In genomic region chr15:41161736-41162135, GRCh38 we compare ENCODE assay signal across 28 cellular contexts. TPM values are rescaled to one million over a fixed set of nuclear protein-coding genes. Genes with fewer than 3 reads are reported as not detected.
DNase-seq lines count a peak whose midpoint lies in the region; ATAC-seq, FAIRE-seq and TF ChIP-seq lines count a peak whose summit lies in the region.
"Had no signal": no experiment of that assay in that cellular context is flagged by ENCODE, and none has a peak within 500 bp of the region (broad histone marks: within the 10 kb centered on the region; RNA-seq: fewer than 3 reads in every experiment).

No MANE protein-coding gene starts in this region.

- DNase-seq in activated CD4-positive, alpha-beta T cell treated with anti-CD3 and anti-CD28 coated beads, Interleukin-2, amount 10 ng/mL, durations not matched to agents 7 days and 5 days: no peak
- DNase-seq in activated CD4-positive, alpha-beta T cell treated with anti-CD3 and anti-CD28 coated beads, Interleukin-2, amount 50 U/mL, for 1 hour: no peak
- DNase-seq in H54 (ENCODE audit: insufficient read length, low spot score): no peak
- no peak for DNase-seq in T-helper 17 cell
- DNase-seq in osteoblast (ENCODE audit: insufficient read length, low spot score, missing footprints): peak; percentile 10
- no peak for DNase-seq in NK-92 treated with Interleukin-12 subunit alpha and Interleukin-12 subunit beta, amount 100 ng/mL, for 24 hours (lab: John Stamatoyannopoulos, UW)
- DNase-seq in C1 segment of cervical spinal cord (lab: John Stamatoyannopoulos, UW): no peak
- DNase-seq in immature natural killer cell: no peak
- DNase-seq: activated CD4-positive, alpha-beta T cell treated with anti-CD3 and anti-CD28 coated beads, Interleukin-2, amount 50 U/mL, for 4 hours; activated gamma-delta T cell treated with Interleukin-2 at 50 U/mL for 16 hours; activated T-cell treated with anti-CD3 and anti-CD28 coated beads for 4 hours; amniotic stem cell; Calu3; effector CD8-positive, alpha-beta T cell; foreskin melanocyte; left colon; naive thymus-derived CD4-positive, alpha-beta T cell; NCI-H146; NCI-H524; nucleus accumbens; Peyer's patch had no signal

- no peak for TF ChIP-seq CTCF in osteoblast (IDR thresholded peaks at IDR 0.05; ENCODE audit: extremely low read depth, low read depth, low read length)

- peak overlapping the region; percentile 1 for H3K27ac Mint-ChIP-seq in activated CD4-positive, alpha-beta T cell treated with anti-CD3 and anti-CD28 coated beads, Interleukin-2, amount 10 ng/mL, durations not matched to agents 7 days and 5 days
- H3K27ac Mint-ChIP-seq in T-helper 17 cell (peak overlapping the region; percentile 65), immature natural killer cell (no peak overlapping the region)
- H3K27ac Mint-ChIP-seq: type B pancreatic cell had no signal

- peaks cover 8% of the 10 kb centered on the region for H3K27me3 Mint-ChIP-seq in activated CD4-positive, alpha-beta T cell treated with anti-CD3 and anti-CD28 coated beads, Interleukin-2, amount 10 ng/mL, durations not matched to agents 7 days and 5 days
- H3K27me3 Mint-ChIP-seq in T-helper 17 cell (peaks cover 14% of the 10 kb centered on the region), immature natural killer cell (ENCODE audit: low read depth in 3 of 3) (peaks cover 0 to 6% (median 4%) of the 10 kb centered on the region in 3 donors)
- H3K27me3 Mint-ChIP-seq: type B pancreatic cell had no signal

- H2AFZ ChIP-seq in osteoblast (ENCODE audit: low read length): peak overlapping the region; percentile 47

- no peak for ATAC-seq in T-helper 17 cell
- ATAC-seq: HCT116; left colon; naive thymus-derived CD4-positive, alpha-beta T cell had no signal

- peaks cover 14% of the 10 kb centered on the region for H3K4me1 ChIP-seq in osteoblast (ENCODE audit: insufficient read depth, low read length)
- H3K4me1 ChIP-seq: Peyer's patch had no signal

- no peaks in the 10 kb centered on the region for H3K36me3 ChIP-seq in osteoblast (ENCODE audit: insufficient read depth, low read length)
- H3K36me3 ChIP-seq: Peyer's patch had no signal

- H3K9me3 Mint-ChIP-seq in activated CD4-positive, alpha-beta T cell treated with anti-CD3 and anti-CD28 coated beads, Interleukin-2, amount 10 ng/mL, durations not matched to agents 7 days and 5 days: no peaks in the 10 kb centered on the region
- H3K9me3 Mint-ChIP-seq in immature natural killer cell: no peaks in the 10 kb centered on the region
- H3K9me3 Mint-ChIP-seq: naive thymus-derived CD4-positive, alpha-beta T cell; type B pancreatic cell had no signal

- H3K36me3 Mint-ChIP-seq in activated CD4-positive, alpha-beta T cell treated with anti-CD3 and anti-CD28 coated beads, Interleukin-2, amount 10 ng/mL, durations not matched to agents 7 days and 5 days (ENCODE audit: low read depth): no peaks in the 10 kb centered on the region
- H3K36me3 Mint-ChIP-seq in T-helper 17 cell (ENCODE audit: low read depth) (peaks cover 2% of the 10 kb centered on the region), immature natural killer cell (no peaks in the 10 kb centered on the region)
- H3K36me3 Mint-ChIP-seq: naive thymus-derived CD4-positive, alpha-beta T cell; type B pancreatic cell had no signal

- peaks cover 12% of the 10 kb centered on the region for H3K4me1 Mint-ChIP-seq in activated CD4-positive, alpha-beta T cell treated with anti-CD3 and anti-CD28 coated beads, Interleukin-2, amount 10 ng/mL, durations not matched to agents 7 days and 5 days
- H3K4me1 Mint-ChIP-seq in T-helper 17 cell (peaks cover 8% of the 10 kb centered on the region), immature natural killer cell (no peaks in the 10 kb centered on the region)

- H3K4me2 ChIP-seq in osteoblast (ENCODE audit: insufficient read depth, low read length): peak overlapping the region; percentile 3

- peak; percentile 11 for FAIRE-seq in H54 (lab: Jason Lieb, UNC)
- FAIRE-seq: A204.1, bronchial epithelial cell, colon, GM19239 had no signal

- H3K27ac ChIP-seq in osteoblast (ENCODE audit: low read depth, low read length): peak overlapping the region; percentile 70
- H3K27ac ChIP-seq: C4-2B, Peyer's patch had no signal

- CTCF ChIA-PET in activated CD4-positive, alpha-beta T cell treated with anti-CD3 and anti-CD28 coated beads, Interleukin-2, amount 10 ng/mL, durations not matched to agents 7 days and 5 days (lab: Charles Lee): interaction anchor here (1.3 kb wide), 1 partner anchor 47 kb away, joined by 4 read pairs; no protein-coding TSS in a partner anchor

- H3K9me3 ChIP-seq in T-helper 17 cell (ENCODE audit: control insufficient read depth, low read length, poor library complexity, severe bottlenecking) (no peaks in the 10 kb centered on the region), osteoblast (ENCODE audit: low read depth, low read length) (no peaks in the 10 kb centered on the region)
- H3K9me3 ChIP-seq: Peyer's patch had no signal

- no peaks in the 10 kb centered on the region for H3K79me2 ChIP-seq in osteoblast (ENCODE audit: insufficient read depth, low read length)

- H3K4me3 ChIP-seq in osteoblast (ENCODE audit: insufficient read depth, low read length): no peak overlapping the region
- H3K4me3 ChIP-seq: Peyer's patch had no signal

- POLR2A ChIA-PET in activated CD4-positive, alpha-beta T cell treated with anti-CD3 and anti-CD28 coated beads, Interleukin-2, amount 10 ng/mL, durations not matched to agents 7 days and 5 days (lab: Charles Lee): no interaction called here

- TF ChIP-seq POLR2A in H54 (IDR thresholded peaks at IDR 0.05; ENCODE audit: low read depth, low read length): no peak

- H4K20me1 ChIP-seq in osteoblast (ENCODE audit: insufficient read depth, low read length): no peaks in the 10 kb centered on the region

- H3K4me3 Mint-ChIP-seq in activated CD4-positive, alpha-beta T cell treated with anti-CD3 and anti-CD28 coated beads, Interleukin-2, amount 10 ng/mL, durations not matched to agents 7 days and 5 days: no peak overlapping the region
- H3K4me3 Mint-ChIP-seq in T-helper 17 cell (no peak overlapping the region), immature natural killer cell (no peak overlapping the region)
- H3K4me3 Mint-ChIP-seq: type B pancreatic cell had no signal

- H3K27me3 ChIP-seq in osteoblast (ENCODE audit: insufficient read depth, low read length): no peaks in the 10 kb centered on the region
- H3K27me3 ChIP-seq: Peyer's patch had no signal

RNA-seq across cellular contexts. Expression of gene INO80, which starts 45.7 kb away (rescaled TPM):
- 10 to 100 TPM; 24.5 to 26.2 TPM for total RNA-seq in activated CD4-positive, alpha-beta T cell treated with anti-CD3 and anti-CD28 coated beads, Interleukin-2, amount 10 ng/mL, durations not matched to agents 7 days and 5 days
- total RNA-seq in T-helper 17 cell (10 to 100 TPM; 28.5 to 37.5 TPM), osteoblast (23.5 and 28.0 TPM in 2 replicates)
- polyA plus RNA-seq in immature natural killer cell: 1 to 10 TPM in 2 of 3 donors, under 1 TPM in 1; 0.50 to 5.4 (median 2.4) TPM

Comparison
In these comparisons a context has a peak if more than half of its experiments do, and no peak if none do; other contexts are left out.
1. H3K27ac Mint-ChIP-seq: peak in activated CD4-positive, alpha-beta T cell treated with anti-CD3 and anti-CD28 coated beads, Interleukin-2, amount 10 ng/mL, durations not matched to agents 7 days and 5 days (single experiment) and T-helper 17 cell (single experiment); none in immature natural killer cell (0 of 6).